ENCODE assay signal across 31 cellular contexts in the genomic region with DNA sequence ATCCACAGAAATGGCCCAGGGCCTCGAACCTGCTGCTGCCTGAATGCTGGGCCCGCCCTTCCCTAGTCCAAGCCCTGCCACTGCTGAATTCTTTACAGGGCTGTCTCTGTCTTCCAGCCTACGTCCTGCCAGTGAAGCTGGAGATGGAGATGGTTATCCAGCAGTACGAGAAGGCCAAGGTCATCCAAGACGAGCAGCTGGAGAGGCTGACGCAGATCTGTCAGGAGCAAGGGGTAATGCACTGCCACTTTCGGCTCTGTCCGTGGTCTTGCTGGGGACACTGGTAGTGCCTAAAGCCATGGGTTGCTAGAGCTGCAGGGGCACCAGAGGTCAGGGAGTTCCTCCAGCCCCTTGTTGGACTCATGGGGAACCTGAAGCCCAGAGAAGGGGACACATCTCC.
"Had no signal": no experiment of that assay in that cellular context is flagged by ENCODE, and none has a peak within 500 bp of the region (broad histone marks: within the 10 kb centered on the region; RNA-seq: fewer than 3 reads in every experiment).

No MANE protein-coding gene starts in this region.

- DNase-seq: activated CD4-positive, alpha-beta memory T cell treated with anti-CD3 and anti-CD28 coated beads, Interleukin-2, amount 10 ng/mL, durations not matched to agents 7 days and 5 days; activated CD4-positive, alpha-beta T cell treated with anti-CD3 and anti-CD28 coated beads for 1 hour; activated CD4-positive, alpha-beta T cell treated with anti-CD3 and anti-CD28 coated beads for 36 hours; activated CD4-positive, alpha-beta T cell treated with anti-CD3 and anti-CD28 coated beads for 48 hours; activated CD4-positive, alpha-beta T cell treated with anti-CD3 and anti-CD28 coated beads, Interleukin-2, amount 10 ng/mL, durations not matched to agents 7 days and 5 days; activated CD4-positive, alpha-beta T cell treated with anti-CD3 and anti-CD28 coated beads, Interleukin-2, amount 50 U/mL, for 48 hours; activated CD4-positive, CD25-positive, alpha-beta regulatory T cell; activated CD8-positive, alpha-beta memory T cell treated with anti-CD3 and anti-CD28 coated beads for 24 hours; activated CD8-positive, alpha-beta memory T cell treated with anti-CD3 and anti-CD28 coated beads, Interleukin-2, amount 10 ng/mL, durations not matched to agents 7 days and 5 days; activated CD8-positive, alpha-beta memory T cell treated with anti-CD3 and anti-CD28 coated beads, Interleukin-2, amount 50 U/mL, for 48 hours; activated CD8-positive, alpha-beta T cell treated with anti-CD3 and anti-CD28 coated beads, Interleukin-2, amount 10 ng/mL, durations not matched to agents 7 days and 5 days; activated effector memory CD4-positive, alpha-beta T cell treated with Interleukin-2 at 50 U/mL for 16 hours; activated gamma-delta T cell; activated naive CD4-positive, alpha-beta T cell treated with anti-CD3 and anti-CD28 coated beads, Interleukin-2, amount 10 ng/mL, durations not matched to agents 7 days and 5 days; activated naive CD4-positive, alpha-beta T cell treated with Interleukin-2 at 50 U/mL for 16 hours; activated naive CD8-positive, alpha-beta T cell treated with anti-CD3 and anti-CD28 coated beads, Interleukin-2, amount 10 ng/mL, durations not matched to agents 7 days and 5 days; activated naive CD8-positive, alpha-beta T cell treated with anti-CD3 and anti-CD28 coated beads, Interleukin-2, amount 50 U/mL, for 24 hours; activated T-cell treated with anti-CD3 and anti-CD28 coated beads, Interleukin-2, amount 50 U/mL, for 24 hours; activated T-cell treated with anti-CD3 and anti-CD28 coated beads, Interleukin-2, amount 50 U/mL, for 48 hours; amniotic stem cell; aorta; body of pancreas; brain microvascular endothelial cell; central memory CD4-positive, alpha-beta T cell; T-helper 1 cell; T-helper 2 cell; T-helper 9 cell; WERI-Rb-1 had no signal

- H3K36me3 ChIP-seq: brain microvascular endothelial cell, breast epithelium, WERI-Rb-1 had no signal

- H3K27me3 ChIP-seq: body of pancreas, brain microvascular endothelial cell had no signal

- ATAC-seq: activated CD4-positive, alpha-beta T cell treated with anti-CD3 and anti-CD28 coated beads for 36 hours; activated CD4-positive, CD25-positive, alpha-beta regulatory T cell treated with anti-CD3 and anti-CD28 coated beads, Interleukin-2, amount 50 U/mL, for 24 hours; activated CD8-positive, alpha-beta memory T cell treated with anti-CD3 and anti-CD28 coated beads, Interleukin-2, amount 10 ng/mL, durations not matched to agents 7 days and 5 days; activated CD8-positive, alpha-beta T cell treated with anti-CD3 and anti-CD28 coated beads, Interleukin-2, amount 10 ng/mL, durations not matched to agents 7 days and 5 days; activated naive CD8-positive, alpha-beta T cell treated with anti-CD3 and anti-CD28 coated beads, Interleukin-2, amount 50 U/mL, for 24 hours; body of pancreas; WTC11 had no signal

- H3K27ac ChIP-seq: body of pancreas, brain microvascular endothelial cell, breast epithelium, WERI-Rb-1 had no signal

- H3K9me3 ChIP-seq: body of pancreas, breast epithelium had no signal

- H3K4me1 ChIP-seq: body of pancreas, breast epithelium had no signal

- H3K4me3 ChIP-seq: body of pancreas, breast epithelium had no signal
